Comparison of ENCODE assay signal across 23 cellular contexts in genomic region chr20:14127831-14128230, GRCh38.
"Had no signal": no experiment of that assay in that cellular context is flagged by ENCODE, and none has a peak within 500 bp of the region (broad histone marks: within the 10 kb centered on the region; RNA-seq: fewer than 3 reads in every experiment).

No MANE protein-coding gene starts in this region.

- H3K36me3 ChIP-seq: breast epithelium, colonic mucosa, left ventricle myocardium inferior, ovary, prostate gland, upper lobe of left lung had no signal

- H3K27me3 ChIP-seq: breast epithelium, colonic mucosa, dorsolateral prefrontal cortex, ovary, upper lobe of left lung had no signal

- H3K4me1 ChIP-seq: breast epithelium, colonic mucosa, left ventricle myocardium inferior, prostate gland, upper lobe of left lung had no signal

- H3K4me3 ChIP-seq: breast epithelium, colonic mucosa, dorsolateral prefrontal cortex, left ventricle myocardium inferior, ovary, prostate gland, upper lobe of left lung had no signal

- H3K27ac ChIP-seq: breast epithelium, colonic mucosa, dorsolateral prefrontal cortex, left ventricle myocardium inferior, ovary, prostate gland, upper lobe of left lung had no signal

- DNase-seq: activated CD4-positive, alpha-beta T cell treated with anti-CD3 and anti-CD28 coated beads for 4 hours; activated CD4-positive, alpha-beta T cell treated with anti-CD3 and anti-CD28 coated beads, Interleukin-2, amount 50 U/mL, for 48 hours; activated CD4-positive, CD25-positive, alpha-beta regulatory T cell; activated naive CD4-positive, alpha-beta T cell treated with Interleukin-2 at 50 U/mL for 16 hours; activated naive CD8-positive, alpha-beta T cell treated with anti-CD3 and anti-CD28 coated beads for 36 hours; activated T-cell treated with anti-CD3 and anti-CD28 coated beads, Interleukin-2, amount 50 U/mL, for 48 hours; amniotic stem cell; colonic mucosa; dorsolateral prefrontal cortex; effector memory CD8-positive, alpha-beta T cell; glutamatergic neuron; hippocampal formation; kidney glomerular epithelial cell; left ventricle myocardium inferior; midbrain; ovary; stimulated activated CD4-positive, alpha-beta T cell treated with anti-CD3 and anti-CD28 coated beads, Interleukin-4, amount 100 ng/mL, for 4 hours; stimulated activated naive CD8-positive, alpha-beta T cell treated with anti-CD3 and anti-CD28 coated beads, Interleukin-15, Interleukin-2, amounts not matched to agents 100 U/mL and 50 U/mL, for 24 hours; upper lobe of left lung had no signal

- H3K9me3 ChIP-seq: colonic mucosa, left ventricle myocardium inferior, ovary, prostate gland, upper lobe of left lung had no signal

- ATAC-seq: effector memory CD8-positive, alpha-beta T cell; esophagus mucosa; natural killer cell treated with Interleukin-12 subunit alpha and Interleukin-12 subunit beta and Interleukin-15 and Interleukin-18, amount 100 ng/mL, for 72 hours; stimulated activated naive CD8-positive, alpha-beta T cell treated with anti-CD3 and anti-CD28 coated beads, Interleukin-15, Interleukin-2, amounts not matched to agents 100 U/mL and 50 U/mL, for 24 hours had no signal
